17 cellular contexts compared by ENCODE assay signal in genomic region chr3:29488922-29489321, GRCh38.
"Had no signal": no experiment of that assay in that cellular context is flagged by ENCODE, and none has a peak within 500 bp of the region (broad histone marks: within the 10 kb centered on the region; RNA-seq: fewer than 3 reads in every experiment).

No MANE protein-coding gene starts in this region.

- H3K4me1 ChIP-seq: upper lobe of right lung had no signal

- H3K4me3 ChIP-seq: cardiac muscle cell, lung, psoas muscle, upper lobe of right lung had no signal

- DNase-seq: activated CD4-positive, alpha-beta T cell treated with anti-CD3 and anti-CD28 coated beads for 1 hour; activated CD4-positive, alpha-beta T cell treated with anti-CD3 and anti-CD28 coated beads, Interleukin-2, amount 50 U/mL, for 1 hour; activated CD8-positive, alpha-beta T cell treated with anti-CD3 and anti-CD28 coated beads, Interleukin-2, amount 10 ng/mL, durations not matched to agents 7 days and 5 days; activated gamma-delta T cell; activated naive CD4-positive, alpha-beta T cell treated with anti-CD3 and anti-CD28 coated beads, Interleukin-2, amount 50 U/mL, for 16 hours; activated naive CD8-positive, alpha-beta T cell treated with anti-CD3 and anti-CD28 coated beads, Interleukin-2, amount 50 U/mL, for 24 hours; aorta; midbrain; psoas muscle; right cardiac atrium; stimulated activated CD4-positive, alpha-beta T cell treated with anti-CD3 and anti-CD28 coated beads, Interleukin-4, amount 100 ng/mL, for 24 hours; stimulated activated naive CD8-positive, alpha-beta T cell treated with anti-CD3 and anti-CD28 coated beads, Interleukin-15, Interleukin-2, amounts not matched to agents 100 U/mL and 50 U/mL, for 24 hours; T-helper 17 cell; upper lobe of right lung had no signal

- FAIRE-seq: endometrium had no signal

- H3K9me3 ChIP-seq: psoas muscle, upper lobe of right lung had no signal

- H3K36me3 ChIP-seq: cardiac muscle cell, upper lobe of right lung had no signal

- H3K27ac ChIP-seq: cardiac muscle cell, psoas muscle, upper lobe of right lung had no signal

- H3K27me3 ChIP-seq: cardiac muscle cell, upper lobe of right lung had no signal
